ENCODE assay signal across 36 cellular contexts in the genomic region with DNA sequence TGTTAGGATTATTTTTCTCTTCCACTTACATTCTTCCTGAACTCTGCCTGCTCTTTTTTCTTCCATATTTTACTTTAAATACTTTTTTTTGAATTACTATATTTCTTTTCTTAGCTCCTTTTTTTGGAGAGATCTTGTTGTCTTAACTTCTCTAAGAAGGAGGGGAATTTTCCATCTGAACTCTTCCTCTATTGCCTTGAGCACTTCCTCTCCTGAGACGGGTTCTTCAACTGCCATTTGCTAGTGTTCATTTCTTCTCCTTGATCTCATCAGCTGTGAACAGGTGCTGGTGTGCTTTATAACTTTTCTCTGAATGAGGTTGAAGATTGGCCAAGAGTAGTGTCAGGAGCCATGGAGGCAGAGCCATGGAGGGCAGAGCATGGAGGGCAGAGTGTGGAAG. TPM values are rescaled to one million over a fixed set of nuclear protein-coding genes. Genes with fewer than 3 reads are reported as not detected.
"Had no signal": no experiment of that assay in that cellular context is flagged by ENCODE, and none has a peak within 500 bp of the region (broad histone marks: within the 10 kb centered on the region; RNA-seq: fewer than 3 reads in every experiment).

No MANE protein-coding gene starts in this region.

- H3K4me1 ChIP-seq: gastrocnemius medialis, neural progenitor cell, parathyroid adenoma, right lobe of liver, upper lobe of right lung, uterus had no signal

- H3K4me3 Mint-ChIP-seq: endodermal cell; mesothelial cell of epicardium; nephron; neural progenitor cell; stimulated activated naive CD8-positive, alpha-beta T cell treated with anti-CD3 and anti-CD28 coated beads, Interleukin-15, amount 100 ng/mL, for 72 hours had no signal

- H3K36me3 ChIP-seq: gastrocnemius medialis, heart left ventricle, neural progenitor cell, right lobe of liver, suprapubic skin, transverse colon, upper lobe of right lung, uterus had no signal

- H3K4me1 Mint-ChIP-seq: endodermal cell, nephron had no signal

- H3K9me3 Mint-ChIP-seq: endodermal cell; mesothelial cell of epicardium; neural progenitor cell; stimulated activated naive CD8-positive, alpha-beta T cell treated with anti-CD3 and anti-CD28 coated beads, Interleukin-15, amount 100 ng/mL, for 72 hours had no signal

- H3K27ac Mint-ChIP-seq: endodermal cell; mesothelial cell of epicardium; nephron; neural progenitor cell; progenitor cell of endocrine pancreas; stimulated activated naive CD8-positive, alpha-beta T cell treated with anti-CD3 and anti-CD28 coated beads, Interleukin-15, amount 100 ng/mL, for 72 hours had no signal

- H3K36me3 Mint-ChIP-seq: mesothelial cell of epicardium, neural progenitor cell had no signal

- H3K27ac ChIP-seq: epithelial cell of prostate, gastrocnemius medialis, heart left ventricle, hepatocyte, neural progenitor cell, parathyroid adenoma, right lobe of liver, suprapubic skin, transverse colon, upper lobe of right lung, uterus had no signal

- H3K27me3 ChIP-seq: right lobe of liver, upper lobe of right lung, uterus had no signal

- ATAC-seq: esophagus mucosa; gastrocnemius medialis; heart left ventricle; left lobe of liver; mucosa of descending colon; right lobe of liver; stimulated activated naive CD8-positive, alpha-beta T cell treated with anti-CD3 and anti-CD28 coated beads, Interleukin-15, amount 100 ng/mL, for 72 hours; upper lobe of right lung had no signal

- H3K4me3 ChIP-seq: dorsolateral prefrontal cortex, gastrocnemius medialis, heart left ventricle, hepatocyte, mucosa of descending colon, neural progenitor cell, right lobe of liver, smooth muscle cell, suprapubic skin, transverse colon, upper lobe of right lung, uterus had no signal

- H3K9me3 ChIP-seq: gastrocnemius medialis, heart left ventricle, mucosa of descending colon, right lobe of liver, suprapubic skin, transverse colon, upper lobe of right lung, uterus had no signal

- H3K4me2 ChIP-seq: hepatocyte, neural progenitor cell, smooth muscle cell had no signal

- H3K9ac ChIP-seq: neural progenitor cell, parathyroid adenoma had no signal

- DNase-seq: cortex of kidney; dorsolateral prefrontal cortex; effector CD8-positive, alpha-beta T cell; endodermal cell; foreskin fibroblast; gastrocnemius medialis; heart left ventricle; kidney; mesenchymal stem cell; mucosa of descending colon; naive B cell; right lobe of liver; stimulated activated CD4-positive, alpha-beta T cell treated with anti-CD3 and anti-CD28 coated beads, Interleukin-12 subunit alpha, Interleukin-12 subunit beta, amount 100 ng/mL, for 4 hours; stimulated activated CD4-positive, alpha-beta T cell treated with anti-CD3 and anti-CD28 coated beads, Interleukin-1b, Interleukin-23, amount 100 ng/mL, for 48 hours; stimulated activated CD4-positive, alpha-beta T cell treated with anti-CD3 and anti-CD28 coated beads, Interleukin-4, amount 100 ng/mL, for 1 hour; stimulated activated CD8-positive, alpha-beta memory T cell treated with anti-CD3 and anti-CD28 coated beads, Interleukin-4, amount 100 ng/mL, for 48 hours; stimulated activated naive CD4-positive, alpha-beta T cell; stimulated activated naive CD8-positive, alpha-beta T cell treated with anti-CD3 and anti-CD28 coated beads, Interleukin-15, amount 100 ng/mL, for 72 hours; transverse colon; upper lobe of right lung; uterus had no signal

RNA-seq across cellular contexts. Expression of a gene that starts 15.1 kb away (rescaled TPM):
- total RNA-seq: dorsolateral prefrontal cortex, endodermal cell, esophagus mucosa, gastrocnemius medialis, glomerular endothelial cell, heart left ventricle, hepatocyte, kidney, left lobe of liver, lung microvascular endothelial cell, mesothelial cell of epicardium, mucosa of descending colon, osteoblast, progenitor cell of endocrine pancreas, right lobe of liver, smooth muscle cell, suprapubic skin, transverse colon, upper lobe of right lung, uterus had no signal
- polyA plus RNA-seq: heart left ventricle, hepatocyte, liver, smooth muscle cell had no signal

RNA-seq across cellular contexts. Expression of a gene that starts 16.3 kb away (rescaled TPM):
- total RNA-seq: glomerular endothelial cell, lung microvascular endothelial cell, mesothelial cell of epicardium, progenitor cell of endocrine pancreas, smooth muscle cell had no signal
- polyA plus RNA-seq: smooth muscle cell had no signal

RNA-seq across cellular contexts. Expression of a gene that starts 39.9 kb away (rescaled TPM):
- total RNA-seq: dorsolateral prefrontal cortex, endodermal cell, esophagus mucosa, gastrocnemius medialis, glomerular endothelial cell, left lobe of liver, lung microvascular endothelial cell, mesothelial cell of epicardium, mucosa of descending colon, osteoblast, progenitor cell of endocrine pancreas, smooth muscle cell, suprapubic skin, transverse colon, upper lobe of right lung, uterus had no signal
- polyA plus RNA-seq: hepatocyte, liver had no signal
